Comparison of ENCODE assay signal across 23 cellular contexts in genomic region chr10:18918545-18918944, GRCh38.
DNase-seq lines count a peak whose midpoint lies in the region; TF ChIP-seq lines count a peak whose summit lies in the region.
"Had no signal": no experiment of that assay in that cellular context is flagged by ENCODE, and none has a peak within 500 bp of the region (broad histone marks: within the 10 kb centered on the region; RNA-seq: fewer than 3 reads in every experiment).

No MANE protein-coding gene starts in this region.

- no peak overlapping the region for H3K4me3 ChIP-seq in breast epithelium
- H3K4me3 ChIP-seq: gastrocnemius medialis, lung, spleen had no signal

- H3K27ac Mint-ChIP-seq in MCF 10A (ENCODE audit: low read depth, unreplicated experiment), result no peak overlapping the region
- no peak overlapping the region for H3K27ac Mint-ChIP-seq in endothelial cell (ENCODE audit: unreplicated experiment)
- H3K27ac Mint-ChIP-seq: activated B cell treated with CpG ODN at 0.5 μM for 24 hours; activated naive CD8-positive, alpha-beta T cell treated with anti-CD3 and anti-CD28 coated beads, Interleukin-2, amount 50 U/mL, for 24 hours; activated T-helper 2 cell treated with anti-CD3 and anti-CD28 coated beads, Interferon-gamma antibody, Interleukin-2, Interleukin-4, amounts not matched to agents 10 μg/mL and 5 μg/mL and 100 μg/mL, durations not matched to agents 14 hours and 24 hours and 36 hours; naive thymus-derived CD4-positive, alpha-beta T cell; T-helper 1 cell treated with Interleukin-12 subunit alpha and Interleukin-12 subunit beta and Interleukin-4 antibody, amounts not matched to agents 30 μg/mL and 1 μg/mL, for 36 hours had no signal

- no peaks in the 10 kb centered on the region for H3K27me3 ChIP-seq in breast epithelium
- H3K27me3 ChIP-seq: gastrocnemius medialis, spleen had no signal

- no peaks in the 10 kb centered on the region for H3K36me3 ChIP-seq in breast epithelium
- H3K36me3 ChIP-seq: gastrocnemius medialis, spleen had no signal

- no peaks in the 10 kb centered on the region for H3K27me3 Mint-ChIP-seq in MCF 10A (ENCODE audit: insufficient read depth, unreplicated experiment)
- H3K27me3 Mint-ChIP-seq in endothelial cell (ENCODE audit: unreplicated experiment), result no peaks in the 10 kb centered on the region
- H3K27me3 Mint-ChIP-seq: activated B cell treated with CpG ODN at 0.5 μM for 24 hours; activated naive CD8-positive, alpha-beta T cell treated with anti-CD3 and anti-CD28 coated beads, Interleukin-2, amount 50 U/mL, for 24 hours; naive thymus-derived CD4-positive, alpha-beta T cell had no signal

- peak; percentile 41 for DNase-seq in MCF 10A (ENCODE audit: unreplicated experiment)
- DNase-seq in breast epithelium (ENCODE audit: low spot score in 2 of 2), result no peak
- DNase-seq in amniotic epithelial cell (ENCODE audit: low read depth), result peak; percentile 99
- DNase-seq in iris pigment epithelial cell (ENCODE audit: low read depth), result peak; percentile 81
- no peak for DNase-seq in middle frontal gyrus (ENCODE audit: extremely low spot score, low spot score)
- DNase-seq in endothelial cell (ENCODE audit: low spot score), result no peak
- DNase-seq in activated CD4-positive, alpha-beta T cell treated with anti-CD3 and anti-CD28 coated beads for 4 hours, result no peak
- DNase-seq in AG08395 (ENCODE audit: low spot score), result no peak
- DNase-seq: activated B cell treated with CpG ODN at 0.5 μM for 24 hours; activated naive CD8-positive, alpha-beta T cell treated with anti-CD3 and anti-CD28 coated beads, Interleukin-2, amount 50 U/mL, for 24 hours; gastrocnemius medialis; H7; MM.1S; naive thymus-derived CD4-positive, alpha-beta T cell; NCI-H1694 treated with DMSO at 0.1 percent for 48 hours; NCI-H446; SIG-M5; spleen had no signal

- H3K4me1 ChIP-seq in breast epithelium, result no peaks in the 10 kb centered on the region
- H3K4me1 ChIP-seq: gastrocnemius medialis, parathyroid adenoma, spleen had no signal

- BruUV-seq in MCF 10A (replicated peaks; lab: Mats Ljungman, UMichigan), result no TSS peak

- TF ChIP-seq CTCF in MCF 10A (IDR thresholded peaks at IDR 0.05; ENCODE audit: unreplicated experiment) (no peak), breast epithelium (IDR thresholded peaks at IDR 0.05) (no peak), endothelial cell (IDR thresholded peaks at IDR 0.05; ENCODE audit: unreplicated experiment) (no peak)

- H3K36me3 Mint-ChIP-seq in MCF 10A (ENCODE audit: insufficient read depth, unreplicated experiment) (no peaks in the 10 kb centered on the region), endothelial cell (ENCODE audit: low read depth, unreplicated experiment) (no peaks in the 10 kb centered on the region)
- H3K36me3 Mint-ChIP-seq: naive thymus-derived CD4-positive, alpha-beta T cell had no signal

- TF ChIP-seq POLR2A in breast epithelium (IDR thresholded peaks at IDR 0.05), result no peak

- no peak overlapping the region for H3K27ac ChIP-seq in breast epithelium
- H3K27ac ChIP-seq: 22Rv1, gastrocnemius medialis, parathyroid adenoma, spleen had no signal

- H3K4me3 Mint-ChIP-seq in MCF 10A (ENCODE audit: unreplicated experiment) (no peak overlapping the region), endothelial cell (ENCODE audit: unreplicated experiment) (no peak overlapping the region)
- H3K4me3 Mint-ChIP-seq: activated B cell treated with CpG ODN at 0.5 μM for 24 hours; activated naive CD8-positive, alpha-beta T cell treated with anti-CD3 and anti-CD28 coated beads, Interleukin-2, amount 50 U/mL, for 24 hours; naive thymus-derived CD4-positive, alpha-beta T cell; T-helper 1 cell treated with Interleukin-12 subunit alpha and Interleukin-12 subunit beta and Interleukin-4 antibody, amounts not matched to agents 30 μg/mL and 1 μg/mL, for 36 hours had no signal

- CTCF ChIA-PET in MCF 10A (lab: Yijun Ruan, JAX), result interaction anchor here (0.6 kb wide), 1 partner anchor 1182 kb away, joined by 3 read pairs; no protein-coding TSS in a partner anchor

- intact Hi-C loops in MCF 10A (cut with micrococcal nuclease) (no loop called here), breast epithelium (cut with DNase I; ENCODE audit: low total_unique reads) (no loop called here)

- POLR2A ChIA-PET in MCF 10A (lab: Yijun Ruan, JAX), result interaction anchor here (0.6 to 1.2 kb wide), 3 partner anchors 65 to 823 kb away, joined by 3 read pairs; no protein-coding TSS in a partner anchor

- no peaks in the 10 kb centered on the region for H3K9me3 Mint-ChIP-seq in MCF 10A (ENCODE audit: unreplicated experiment)
- no peaks in the 10 kb centered on the region for H3K9me3 Mint-ChIP-seq in endothelial cell (ENCODE audit: unreplicated experiment)
- H3K9me3 Mint-ChIP-seq: activated B cell treated with CpG ODN at 0.5 μM for 24 hours; activated naive CD8-positive, alpha-beta T cell treated with anti-CD3 and anti-CD28 coated beads, Interleukin-2, amount 50 U/mL, for 24 hours; activated T-helper 2 cell treated with anti-CD3 and anti-CD28 coated beads, Interferon-gamma antibody, Interleukin-2, Interleukin-4, amounts not matched to agents 10 μg/mL and 5 μg/mL and 100 μg/mL, durations not matched to agents 14 hours and 24 hours and 36 hours; T-helper 1 cell treated with Interleukin-12 subunit alpha and Interleukin-12 subunit beta and Interleukin-4 antibody, amounts not matched to agents 30 μg/mL and 1 μg/mL, for 36 hours had no signal

- H3K4me1 Mint-ChIP-seq in MCF 10A (ENCODE audit: insufficient read depth, unreplicated experiment) (peaks cover 11% of the 10 kb centered on the region), endothelial cell (ENCODE audit: unreplicated experiment) (no peaks in the 10 kb centered on the region)
- H3K4me1 Mint-ChIP-seq: activated B cell treated with CpG ODN at 0.5 μM for 24 hours; activated naive CD8-positive, alpha-beta T cell treated with anti-CD3 and anti-CD28 coated beads, Interleukin-2, amount 50 U/mL, for 24 hours; naive thymus-derived CD4-positive, alpha-beta T cell had no signal

- no peaks in the 10 kb centered on the region for H3K9me3 ChIP-seq in breast epithelium
- H3K9me3 ChIP-seq: gastrocnemius medialis had no signal

Comparison
In these comparisons a context has a peak if more than half of its experiments do, and no peak if none do; other contexts are left out.
1. DNase-seq: peak in MCF 10A (single experiment), amniotic epithelial cell (single experiment) and iris pigment epithelial cell (single experiment); none in breast epithelium (0 of 2), middle frontal gyrus (single experiment), endothelial cell (single experiment), activated CD4-positive, alpha-beta T cell treated with anti-CD3 and anti-CD28 coated beads for 4 hours (0 of 2) and AG08395 (single experiment).